1 cellular context compared by ENCODE assay signal in the genomic region with DNA sequence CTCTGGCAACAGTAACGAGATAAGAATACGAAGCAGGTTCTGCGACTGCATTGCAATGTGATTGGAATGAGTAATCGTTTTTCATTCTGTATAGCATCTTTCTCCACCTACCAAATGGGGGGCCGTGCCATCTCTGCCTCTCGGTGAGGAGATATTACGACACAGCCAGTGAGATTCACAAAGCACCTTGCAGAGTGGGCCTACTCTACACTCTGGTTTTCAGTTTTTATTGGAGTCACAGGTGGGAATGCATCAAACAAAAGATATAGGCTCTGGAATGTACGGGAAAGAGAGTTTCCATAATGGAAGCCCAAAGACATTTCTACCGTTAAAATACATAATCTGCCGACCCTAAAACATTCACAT.
TF ChIP-seq lines count a peak whose summit lies in the region.

No MANE protein-coding gene starts in this region.

TF ChIP-seq in K562, 482 proteins besides CTCF, POLR2A, EP300 and RAD21 (continued from another document):
- TF ChIP-seq, protein P1, sequence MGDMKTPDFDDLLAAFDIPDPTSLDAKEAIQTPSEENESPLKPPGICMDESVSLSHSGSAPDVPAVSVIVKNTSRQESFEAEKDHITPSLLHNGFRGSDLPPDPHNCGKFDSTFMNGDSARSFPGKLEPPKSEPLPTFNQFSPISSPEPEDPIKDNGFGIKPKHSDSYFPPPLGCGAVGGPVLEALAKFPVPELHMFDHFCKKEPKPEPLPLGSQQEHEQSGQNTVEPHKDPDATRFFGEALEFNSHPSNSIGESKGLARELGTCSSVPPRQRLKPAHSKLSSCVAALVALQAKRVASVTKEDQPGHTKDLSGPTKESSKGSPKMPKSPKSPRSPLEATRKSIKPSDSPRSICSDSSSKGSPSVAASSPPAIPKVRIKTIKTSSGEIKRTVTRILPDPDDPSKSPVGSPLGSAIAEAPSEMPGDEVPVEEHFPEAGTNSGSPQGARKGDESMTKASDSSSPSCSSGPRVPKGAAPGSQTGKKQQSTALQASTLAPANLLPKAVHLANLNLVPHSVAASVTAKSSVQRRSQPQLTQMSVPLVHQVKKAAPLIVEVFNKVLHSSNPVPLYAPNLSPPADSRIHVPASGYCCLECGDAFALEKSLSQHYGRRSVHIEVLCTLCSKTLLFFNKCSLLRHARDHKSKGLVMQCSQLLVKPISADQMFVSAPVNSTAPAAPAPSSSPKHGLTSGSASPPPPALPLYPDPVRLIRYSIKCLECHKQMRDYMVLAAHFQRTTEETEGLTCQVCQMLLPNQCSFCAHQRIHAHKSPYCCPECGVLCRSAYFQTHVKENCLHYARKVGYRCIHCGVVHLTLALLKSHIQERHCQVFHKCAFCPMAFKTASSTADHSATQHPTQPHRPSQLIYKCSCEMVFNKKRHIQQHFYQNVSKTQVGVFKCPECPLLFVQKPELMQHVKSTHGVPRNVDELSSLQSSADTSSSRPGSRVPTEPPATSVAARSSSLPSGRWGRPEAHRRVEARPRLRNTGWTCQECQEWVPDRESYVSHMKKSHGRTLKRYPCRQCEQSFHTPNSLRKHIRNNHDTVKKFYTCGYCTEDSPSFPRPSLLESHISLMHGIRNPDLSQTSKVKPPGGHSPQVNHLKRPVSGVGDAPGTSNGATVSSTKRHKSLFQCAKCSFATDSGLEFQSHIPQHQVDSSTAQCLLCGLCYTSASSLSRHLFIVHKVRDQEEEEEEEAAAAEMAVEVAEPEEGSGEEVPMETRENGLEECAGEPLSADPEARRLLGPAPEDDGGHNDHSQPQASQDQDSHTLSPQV (IDR thresholded peaks at IDR 0.05): 0 out of 2 replicates have a peak, but pooled peaks have one; percentile 24
- TF ChIP-seq OTX1 (CRISPR knock-in tag; IDR thresholded peaks at IDR 0.05) (peak; percentile 30; the same call in 1 of the 2 replicates), SP1 (CRISPR knock-in tag; IDR thresholded peaks at IDR 0.05) (no peak), C11orf30 (IDR thresholded peaks at IDR 0.05; ENCODE audit: low read depth) (peak; percentile 33; the same call in 1 of the 2 replicates), NEUROD1 (IDR thresholded peaks at IDR 0.05; ENCODE audit: borderline replicate concordance, low read depth, low read length, partially characterized antibody) (no peak), KDM1A (IDR thresholded peaks at IDR 0.05) (0 out of 4 replicates have a peak, but pooled peaks of 1 of the 2 experiments have one; percentile 38), ZNF583 (CRISPR knock-in tag; IDR thresholded peaks at IDR 0.05) (no peak), HIVEP1 (CRISPR knock-in tag; IDR thresholded peaks at IDR 0.05) (no peak), SMARCA4 (IDR thresholded peaks at IDR 0.05) (peak; percentile 10; the same call in 1 of the 2 replicates), CEBPG (CRISPR knock-in tag; IDR thresholded peaks at IDR 0.05) (0 out of 2 replicates have a peak, but pooled peaks have one; percentile 18), CEBPG (tag; conservative IDR thresholded peaks at IDR 0.05 in 1 of 2, IDR thresholded peaks at IDR 0.05 in 1 of 2) (peak; percentile 11 to 61; a peak in 1 of 4 replicates), POLR2AphosphoS2 (IDR thresholded peaks at IDR 0.05; ENCODE audit: low read length) (no peak), CEBPB (tag; IDR thresholded peaks at IDR 0.05) (peak; percentile 84)
- TF ChIP-seq, protein P2, sequence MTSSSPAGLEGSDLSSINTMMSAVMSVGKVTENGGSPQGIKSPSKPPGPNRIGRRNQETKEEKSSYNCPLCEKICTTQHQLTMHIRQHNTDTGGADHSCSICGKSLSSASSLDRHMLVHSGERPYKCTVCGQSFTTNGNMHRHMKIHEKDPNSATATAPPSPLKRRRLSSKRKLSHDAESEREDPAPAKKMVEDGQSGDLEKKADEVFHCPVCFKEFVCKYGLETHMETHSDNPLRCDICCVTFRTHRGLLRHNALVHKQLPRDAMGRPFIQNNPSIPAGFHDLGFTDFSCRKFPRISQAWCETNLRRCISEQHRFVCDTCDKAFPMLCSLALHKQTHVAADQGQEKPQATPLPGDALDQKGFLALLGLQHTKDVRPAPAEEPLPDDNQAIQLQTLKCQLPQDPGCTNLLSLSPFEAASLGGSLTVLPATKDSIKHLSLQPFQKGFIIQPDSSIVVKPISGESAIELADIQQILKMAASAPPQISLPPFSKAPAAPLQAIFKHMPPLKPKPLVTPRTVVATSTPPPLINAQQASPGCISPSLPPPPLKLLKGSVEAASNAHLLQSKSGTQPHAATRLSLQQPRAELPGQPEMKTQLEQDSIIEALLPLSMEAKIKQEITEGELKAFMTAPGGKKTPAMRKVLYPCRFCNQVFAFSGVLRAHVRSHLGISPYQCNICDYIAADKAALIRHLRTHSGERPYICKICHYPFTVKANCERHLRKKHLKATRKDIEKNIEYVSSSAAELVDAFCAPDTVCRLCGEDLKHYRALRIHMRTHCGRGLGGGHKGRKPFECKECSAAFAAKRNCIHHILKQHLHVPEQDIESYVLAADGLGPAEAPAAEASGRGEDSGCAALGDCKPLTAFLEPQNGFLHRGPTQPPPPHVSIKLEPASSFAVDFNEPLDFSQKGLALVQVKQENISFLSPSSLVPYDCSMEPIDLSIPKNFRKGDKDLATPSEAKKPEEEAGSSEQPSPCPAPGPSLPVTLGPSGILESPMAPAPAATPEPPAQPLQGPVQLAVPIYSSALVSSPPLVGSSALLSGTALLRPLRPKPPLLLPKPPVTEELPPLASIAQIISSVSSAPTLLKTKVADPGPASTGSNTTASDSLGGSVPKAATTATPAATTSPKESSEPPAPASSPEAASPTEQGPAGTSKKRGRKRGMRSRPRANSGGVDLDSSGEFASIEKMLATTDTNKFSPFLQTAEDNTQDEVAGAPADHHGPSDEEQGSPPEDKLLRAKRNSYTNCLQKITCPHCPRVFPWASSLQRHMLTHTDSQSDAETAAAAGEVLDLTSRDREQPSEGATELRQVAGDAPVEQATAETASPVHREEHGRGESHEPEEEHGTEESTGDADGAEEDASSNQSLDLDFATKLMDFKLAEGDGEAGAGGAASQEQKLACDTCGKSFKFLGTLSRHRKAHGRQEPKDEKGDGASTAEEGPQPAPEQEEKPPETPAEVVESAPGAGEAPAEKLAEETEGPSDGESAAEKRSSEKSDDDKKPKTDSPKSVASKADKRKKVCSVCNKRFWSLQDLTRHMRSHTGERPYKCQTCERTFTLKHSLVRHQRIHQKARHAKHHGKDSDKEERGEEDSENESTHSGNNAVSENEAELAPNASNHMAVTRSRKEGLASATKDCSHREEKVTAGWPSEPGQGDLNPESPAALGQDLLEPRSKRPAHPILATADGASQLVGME (CRISPR knock-in tag; IDR thresholded peaks at IDR 0.05): peak; percentile 33; the same call in 1 of the 2 replicates
- TF ChIP-seq, protein P3, sequence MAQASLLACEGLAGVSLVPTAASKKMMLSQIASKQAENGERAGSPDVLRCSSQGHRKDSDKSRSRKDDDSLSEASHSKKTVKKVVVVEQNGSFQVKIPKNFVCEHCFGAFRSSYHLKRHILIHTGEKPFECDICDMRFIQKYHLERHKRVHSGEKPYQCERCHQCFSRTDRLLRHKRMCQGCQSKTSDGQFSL (CRISPR knock-in tag; IDR thresholded peaks at IDR 0.05): no peak
- TF ChIP-seq, protein P3 (tag; IDR thresholded peaks at IDR 0.05): no peak
TF ChIP-seq in K562: peak in this region for 9.
